1 cellular context compared by ENCODE assay signal in genomic region chr22:19336133-19337075, GRCh38.
TF ChIP-seq lines count a peak whose summit lies in the region.

No MANE protein-coding gene starts in this region.

TF ChIP-seq in endothelial cell of umbilical vein, 7 proteins besides CTCF, POLR2A, EP300 and RAD21:
- TF ChIP-seq EZH2 (IDR thresholded peaks at IDR 0.05; ENCODE audit: borderline replicate concordance, low read depth, low read length, severe bottlenecking) (no peak), MYC (IDR thresholded peaks at IDR 0.05; ENCODE audit: low read depth, low read length) (no peak), GATA2 (IDR thresholded peaks at IDR 0.05; ENCODE audit: insufficient read depth, insufficient read length, low read depth, low read length) (no peak), POLR2AphosphoS5 (IDR thresholded peaks at IDR 0.05; ENCODE audit: insufficient read depth, low read depth, low read length) (no peak), JUN (IDR thresholded peaks at IDR 0.05; ENCODE audit: borderline replicate concordance, insufficient read depth, insufficient read length, low read depth) (no peak), FOS (IDR thresholded peaks at IDR 0.05; ENCODE audit: borderline replicate concordance, insufficient read depth, low read length) (no peak), MAX (IDR thresholded peaks at IDR 0.05; ENCODE audit: insufficient read depth, insufficient read length) (no peak)
